22 cellular contexts compared by ENCODE assay signal in the genomic region with DNA sequence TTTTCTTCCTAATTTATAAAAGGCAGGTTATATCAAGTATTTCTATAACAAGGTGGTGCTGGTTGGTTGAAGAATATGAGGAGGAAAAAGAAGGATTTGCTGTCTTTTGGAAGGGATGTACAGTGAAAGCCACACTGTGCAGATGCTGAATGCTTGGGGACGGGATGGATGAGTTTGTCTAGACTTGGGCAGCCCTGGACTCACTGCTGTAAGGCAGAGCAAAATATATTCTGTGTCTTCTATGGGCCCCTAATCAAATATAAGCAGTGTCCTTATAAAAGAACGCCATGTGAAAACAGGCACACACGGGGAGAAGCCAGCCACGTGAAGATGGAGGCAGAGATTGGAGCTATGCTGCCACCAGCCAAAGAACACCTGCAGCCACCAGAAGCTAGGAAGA. TPM values are rescaled to one million over a fixed set of nuclear protein-coding genes. Genes with fewer than 3 reads are reported as not detected.
DNase-seq lines count a peak whose midpoint lies in the region; ATAC-seq and TF ChIP-seq lines count a peak whose summit lies in the region.
"Had no signal": no experiment of that assay in that cellular context is flagged by ENCODE, and none has a peak within 500 bp of the region (broad histone marks: within the 10 kb centered on the region; RNA-seq: fewer than 3 reads in every experiment).

No MANE protein-coding gene starts in this region.

- no peak overlapping the region for H2AFZ ChIP-seq in osteoblast (ENCODE audit: low read length)

- peak overlapping the region; percentile 64 to 77 for H3K27ac ChIP-seq in right atrium auricular region
- H3K27ac ChIP-seq in osteoblast (ENCODE audit: low read depth, low read length) = peak overlapping the region; percentile 88
- H3K27ac ChIP-seq: lower lobe of right lung, Peyer's patch, SJSA1 had no signal

- intact Hi-C loops in left cardiac atrium (cut with DNase I) = no loop called here

- TF ChIP-seq CTCF in right atrium auricular region (IDR thresholded peaks at IDR 0.05) (no peak), osteoblast (IDR thresholded peaks at IDR 0.05; ENCODE audit: extremely low read depth, low read depth, low read length) (no peak)

- H3K4me2 ChIP-seq in osteoblast (ENCODE audit: insufficient read depth, low read length) = no peak overlapping the region

- H3K4me3 ChIP-seq in right atrium auricular region = no peak overlapping the region
- H3K4me3 ChIP-seq in osteoblast (ENCODE audit: insufficient read depth, low read length) = no peak overlapping the region
- H3K4me3 ChIP-seq: gastrocnemius medialis, lower lobe of right lung, Peyer's patch, prostate gland, SJSA1, tibial nerve had no signal

- H3K79me2 ChIP-seq in osteoblast (ENCODE audit: insufficient read depth, low read length) = peaks cover 73% of the 10 kb centered on the region

- H3K36me3 ChIP-seq in right atrium auricular region (no peaks in the 10 kb centered on the region), osteoblast (ENCODE audit: insufficient read depth, low read length) (no peaks in the 10 kb centered on the region)
- H3K36me3 ChIP-seq: gastrocnemius medialis, lower lobe of right lung, Peyer's patch, prostate gland, SJSA1, tibial nerve had no signal

- DNase-seq in right atrium auricular region (ENCODE audit: low spot score) (no peak), left cardiac atrium (no peak), globus pallidus (ENCODE audit: low spot score) (peak; percentile 55), osteoblast (ENCODE audit: insufficient read length, low spot score, missing footprints) (no peak), NCI-H1417 treated with DMSO at 0.1 percent for 48 hours (lab: John Stamatoyannopoulos, UW) (no peak), NCI-H1048 (lab: John Stamatoyannopoulos, UW) (no peak), H4 (ENCODE audit: low spot score) (no peak), RKO (ENCODE audit: low spot score) (no peak)
- DNase-seq: activated CD4-positive, alpha-beta memory T cell treated with anti-CD3 and anti-CD28 coated beads for 36 hours; endodermal cell; gastrocnemius medialis; H9; lower lobe of right lung; NCI-H1092; NCI-H2029 treated with DMSO at 0.1 percent for 48 hours; NCI-H226; NCI-H748 treated with DMSO at 0.1 percent for 48 hours; Peyer's patch had no signal

- no peak for ATAC-seq in left cardiac atrium
- ATAC-seq: esophagus mucosa, lower lobe of right lung had no signal

- H4K20me1 ChIP-seq in osteoblast (ENCODE audit: insufficient read depth, low read length) = no peaks in the 10 kb centered on the region

- H3K9me3 ChIP-seq in right atrium auricular region = no peaks in the 10 kb centered on the region
- no peaks in the 10 kb centered on the region for H3K9me3 ChIP-seq in osteoblast (ENCODE audit: low read depth, low read length)
- H3K9me3 ChIP-seq: gastrocnemius medialis, lower lobe of right lung, Peyer's patch, prostate gland, SJSA1, tibial nerve had no signal

- H3K4me1 ChIP-seq in right atrium auricular region (peaks cover 0 to 61% of the 10 kb centered on the region in 2 donors), osteoblast (ENCODE audit: insufficient read depth, low read length) (peaks cover 49% of the 10 kb centered on the region)

- H3K27me3 ChIP-seq in right atrium auricular region = no peaks in the 10 kb centered on the region
- no peaks in the 10 kb centered on the region for H3K27me3 ChIP-seq in osteoblast (ENCODE audit: insufficient read depth, low read length)
- H3K27me3 ChIP-seq: gastrocnemius medialis, Peyer's patch, SJSA1, tibial nerve had no signal

RNA-seq across cellular contexts. Expression of a gene that starts 47.4 kb away (rescaled TPM):
- total RNA-seq in right atrium auricular region = 100 to 1,000 TPM in 1 of 2 donors, 10 to 100 TPM in 1; 98.4 to 144 TPM
- total RNA-seq in left cardiac atrium = 100 to 1,000 TPM in 1 of 2 donors, 10 to 100 TPM in 1; 75.0 to 139 TPM
- total RNA-seq in osteoblast = 82.2 and 85.4 TPM in 2 replicates
- 56.3 and 60.7 TPM in 2 replicates for total RNA-seq in H4 (2014; rRNA removed; shearing (Covaris generic))
